Comparison of ENCODE assay signal across 16 cellular contexts in the genomic region with DNA sequence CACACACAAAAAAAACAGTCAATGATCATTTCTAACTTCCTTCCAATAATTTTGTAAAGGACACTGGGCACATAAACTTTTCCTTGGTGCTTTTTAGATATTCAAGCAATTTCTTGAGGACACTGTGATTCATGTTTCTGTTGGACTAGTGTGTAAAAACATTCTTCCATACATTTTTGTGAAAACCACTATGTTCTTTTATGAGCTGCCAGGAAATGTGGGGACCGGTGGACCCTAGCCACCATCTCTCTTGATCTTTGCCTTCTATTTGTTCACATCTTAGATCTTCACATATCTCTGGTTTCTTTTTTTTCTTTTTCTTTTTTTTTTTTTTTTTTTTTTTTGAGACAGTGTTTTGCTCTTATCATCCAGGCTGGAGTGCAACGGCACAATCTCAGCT.
DNase-seq lines count a peak whose midpoint lies in the region; ATAC-seq and TF ChIP-seq lines count a peak whose summit lies in the region.
"Had no signal": no experiment of that assay in that cellular context is flagged by ENCODE, and none has a peak within 500 bp of the region (broad histone marks: within the 10 kb centered on the region; RNA-seq: fewer than 3 reads in every experiment).

No MANE protein-coding gene starts in this region.

- peak; percentile 18 for DNase-seq in adipocyte (ENCODE audit: low read depth)
- DNase-seq in brain microvascular endothelial cell, result peak; percentile 12
- DNase-seq in hepatic stellate cell (ENCODE audit: low spot score), result peak; percentile 6
- DNase-seq in stimulated activated CD4-positive, alpha-beta T cell treated with anti-CD3 and anti-CD28 coated beads, Interleukin-4, amount 100 ng/mL, for 4 hours, result no peak
- DNase-seq in UCSD-AML1 (lab: John Stamatoyannopoulos, UW; ENCODE audit: unreplicated experiment), result no peak
- DNase-seq: C1 segment of cervical spinal cord; Calu3; CD4-positive, alpha-beta T cell; DMS 273 treated with DMSO at 0.1 percent for 48 hours; DMS79; GDM1; H7; IMR-90 had no signal

- H3K27ac ChIP-seq in brain microvascular endothelial cell, result no peak overlapping the region
- H3K27ac ChIP-seq: A549 had no signal

- ATAC-seq in HG02678 (IDR thresholded peaks at IDR 0.05; ENCODE audit: unreplicated experiment), result no peak
- ATAC-seq: A549, GM23338 had no signal

- no peak overlapping the region for H3K9ac ChIP-seq in adipocyte (ENCODE audit: low read length)

- peaks cover 6% of the 10 kb centered on the region for H3K4me1 ChIP-seq in adipocyte (ENCODE audit: control insufficient read depth, insufficient read depth, low read length)
- H3K4me1 ChIP-seq: A549 had no signal

- peaks cover 4% of the 10 kb centered on the region for H3K36me3 ChIP-seq in adipocyte (ENCODE audit: control insufficient read depth, insufficient read depth, low read length, severe bottlenecking)
- H3K36me3 ChIP-seq in brain microvascular endothelial cell (replicated peaks), result no peaks in the 10 kb centered on the region

- H3K4me3 ChIP-seq in adipocyte (ENCODE audit: low read length) (no peak overlapping the region), brain microvascular endothelial cell (ENCODE audit: low read depth, low read length) (no peak overlapping the region)
- H3K4me3 ChIP-seq: A549, GM23338 had no signal

- H3K27me3 ChIP-seq in adipocyte (replicated peaks; ENCODE audit: control insufficient read depth, insufficient read depth, low read length) (no peaks in the 10 kb centered on the region), brain microvascular endothelial cell (replicated peaks) (no peaks in the 10 kb centered on the region)

- TF ChIP-seq CTCF in brain microvascular endothelial cell (IDR thresholded peaks at IDR 0.05; ENCODE audit: low read depth, low read length, missing control alignments), result no peak

- in situ Hi-C loops in brain microvascular endothelial cell (cut with HindIII; ENCODE audit: low pct_ligation_motif_present, low sequenced_read_pairs), result no loop called here

- H3K9me3 ChIP-seq in adipocyte (ENCODE audit: control insufficient read depth, low read length), result no peaks in the 10 kb centered on the region
- H3K9me3 ChIP-seq: A549 had no signal

Comparison
In these comparisons a context has a peak if more than half of its experiments do, and no peak if none do; other contexts are left out.
1. DNase-seq: peak in adipocyte (single experiment), brain microvascular endothelial cell (single experiment) and hepatic stellate cell (single experiment); none in stimulated activated CD4-positive, alpha-beta T cell treated with anti-CD3 and anti-CD28 coated beads, Interleukin-4, amount 100 ng/mL, for 4 hours (0 of 2) and UCSD-AML1 (single experiment).